1 cellular context compared by ENCODE assay signal in the genomic region with DNA sequence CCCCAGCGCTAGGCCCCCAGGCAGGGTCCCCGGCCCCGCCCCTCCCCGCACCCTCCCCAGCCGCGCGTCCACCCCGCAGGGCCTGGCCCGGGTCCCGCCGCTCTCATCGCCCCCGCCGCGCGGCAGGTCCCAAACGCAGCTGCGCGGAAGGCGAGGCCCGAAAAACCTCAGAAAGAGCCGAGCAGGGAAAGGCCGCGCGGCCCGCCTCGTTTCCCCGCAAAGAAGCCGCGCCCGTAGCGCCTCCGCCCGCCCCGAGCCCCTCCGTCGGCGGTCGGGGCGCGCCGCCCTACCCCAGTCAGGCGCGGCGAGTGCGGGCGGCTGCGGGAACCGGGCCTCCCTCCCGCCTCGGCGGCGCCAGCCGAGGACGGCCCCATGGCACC.
TF ChIP-seq lines count a peak whose summit lies in the region.

No MANE protein-coding gene starts in this region.

TF ChIP-seq in SK-N-SH, 30 proteins besides CTCF, POLR2A, EP300 and RAD21 (continued from another document):
- TF ChIP-seq, protein P1, sequence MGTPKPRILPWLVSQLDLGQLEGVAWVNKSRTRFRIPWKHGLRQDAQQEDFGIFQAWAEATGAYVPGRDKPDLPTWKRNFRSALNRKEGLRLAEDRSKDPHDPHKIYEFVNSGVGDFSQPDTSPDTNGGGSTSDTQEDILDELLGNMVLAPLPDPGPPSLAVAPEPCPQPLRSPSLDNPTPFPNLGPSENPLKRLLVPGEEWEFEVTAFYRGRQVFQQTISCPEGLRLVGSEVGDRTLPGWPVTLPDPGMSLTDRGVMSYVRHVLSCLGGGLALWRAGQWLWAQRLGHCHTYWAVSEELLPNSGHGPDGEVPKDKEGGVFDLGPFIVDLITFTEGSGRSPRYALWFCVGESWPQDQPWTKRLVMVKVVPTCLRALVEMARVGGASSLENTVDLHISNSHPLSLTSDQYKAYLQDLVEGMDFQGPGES (IDR thresholded peaks at IDR 0.05; ENCODE audit: low read depth, low read length) = no peak
